In genomic region chr21:25640671-25641292, GRCh38 we compare ENCODE assay signal across 9 cellular contexts. TPM values are rescaled to one million over a fixed set of nuclear protein-coding genes. Genes with fewer than 3 reads are reported as not detected.
DNase-seq lines count a peak whose midpoint lies in the region; ATAC-seq, FAIRE-seq and TF ChIP-seq lines count a peak whose summit lies in the region.
"Had no signal": no experiment of that assay in that cellular context is flagged by ENCODE, and none has a peak within 500 bp of the region (broad histone marks: within the 10 kb centered on the region; RNA-seq: fewer than 3 reads in every experiment).

No MANE protein-coding gene starts in this region.

- H3K4me1 ChIP-seq in mammary epithelial cell (ENCODE audit: insufficient read depth, low read length) (peaks cover 12% of the 10 kb centered on the region), K562 (replicated peaks in 1 of 2; ENCODE audit: control insufficient read depth in 2 of 2, insufficient read depth in 2 of 2, low read length in 2 of 2) (peaks cover 0 to 11% of the 10 kb centered on the region in 2 experiments; a peak in 2 of 5 replicates), mucosa of stomach (ENCODE audit: control insufficient read depth, insufficient read depth, low read length) (no peaks in the 10 kb centered on the region), urinary bladder (ENCODE audit: insufficient read depth) (no peaks in the 10 kb centered on the region)

- peak overlapping the region; percentile 67 for H3K4me3 Mint-ChIP-seq in MCF 10A (ENCODE audit: unreplicated experiment)

- TF ChIP-seq CTCF in MCF 10A (IDR thresholded peaks at IDR 0.05; ENCODE audit: unreplicated experiment) (no peak), mammary epithelial cell (conservative IDR thresholded peaks at IDR 0.05 in 1 of 2, IDR thresholded peaks at IDR 0.05 in 1 of 2; ENCODE audit: extremely low read depth in 1 of 2, insufficient read depth in 1 of 2, low read depth in 1 of 2, low read length in 2 of 2) (no peak), K562 (IDR thresholded peaks at IDR 0.05 in 2 of 3, conservative IDR thresholded peaks at IDR 0.05 in 1 of 3; ENCODE audit: insufficient read depth in 2 of 3, low read depth in 1 of 3, low read length in 3 of 3) (no peak)

- H3K79me2 ChIP-seq in mammary epithelial cell (ENCODE audit: insufficient read depth, low read length) (no peaks in the 10 kb centered on the region), K562 (ENCODE audit: control insufficient read depth, insufficient read depth, low read length) (no peaks in the 10 kb centered on the region)

- DNase-seq in MCF 10A (ENCODE audit: unreplicated experiment) (no peak), mammary epithelial cell (no peak), K562 (ENCODE audit: extremely low read depth in 1 of 4, low spot score in 3 of 4) (no peak), NCI-H2107 (lab: John Stamatoyannopoulos, UW) (no peak)

- H3K9me3 ChIP-seq in mammary epithelial cell (replicated peaks; ENCODE audit: insufficient read depth, low read length), result no peaks in the 10 kb centered on the region
- H3K9me3 ChIP-seq in K562 (replicated peaks; ENCODE audit: control insufficient read depth, insufficient read depth, low read depth, low read length), result no peaks in the 10 kb centered on the region
- H3K9me3 ChIP-seq in mucosa of stomach (ENCODE audit: control insufficient read depth, low read length), result no peaks in the 10 kb centered on the region

- H3K4me3 ChIP-seq in mammary epithelial cell (replicated peaks in 1 of 3; ENCODE audit: insufficient read depth in 1 of 3, low read depth in 2 of 3, low read length in 3 of 3), result no peak overlapping the region
- no peak overlapping the region for H3K4me3 ChIP-seq in K562
- no peak overlapping the region for H3K4me3 ChIP-seq in mucosa of stomach (ENCODE audit: low read length)
- peak overlapping the region; percentile 67 for H3K4me3 ChIP-seq in urinary bladder (ENCODE audit: low read depth, low read length)

- no peaks in the 10 kb centered on the region for H3K36me3 ChIP-seq in mammary epithelial cell (ENCODE audit: insufficient read depth, low read length)
- H3K36me3 ChIP-seq in K562 (ENCODE audit: control insufficient read depth, insufficient read depth, low read length), result no peaks in the 10 kb centered on the region
- H3K36me3 ChIP-seq in mucosa of stomach (ENCODE audit: control insufficient read depth, insufficient read depth, low read length), result no peaks in the 10 kb centered on the region
- H3K36me3 ChIP-seq in urinary bladder (ENCODE audit: insufficient read depth), result no peaks in the 10 kb centered on the region

- H3K4me1 Mint-ChIP-seq in MCF 10A (ENCODE audit: insufficient read depth, unreplicated experiment), result peaks cover 15% of the 10 kb centered on the region

- TF ChIP-seq POLR2A in K562 (conservative IDR thresholded peaks at IDR 0.05), result no peak

- H3K27me3 ChIP-seq in mammary epithelial cell (ENCODE audit: insufficient read depth, low read length) (peaks cover 31% of the 10 kb centered on the region), K562 (ENCODE audit: control insufficient read depth in 2 of 2, insufficient read depth in 2 of 2, low read length in 2 of 2) (peaks cover 17 to 31% of the 10 kb centered on the region in 2 experiments), mucosa of stomach (ENCODE audit: control insufficient read depth, insufficient read depth, low read length) (peaks cover 38% of the 10 kb centered on the region)

- H3K4me2 ChIP-seq in mammary epithelial cell (ENCODE audit: insufficient read depth, low read depth, low read length) (no peak overlapping the region), K562 (ENCODE audit: insufficient read depth, low read length) (no peak overlapping the region)

- POLR2A ChIA-PET in MCF 10A (lab: Yijun Ruan, JAX) (interaction anchor here (0.7 kb wide), 1 partner anchor 192 kb away, joined by 4 read pairs; no protein-coding TSS in a partner anchor), K562 (lab: Yijun Ruan, JAX) (no interaction called here)

- in situ Hi-C loops in mammary epithelial cell (cut with MboI; ENCODE audit: low sequenced_read_pairs in 2 of 2), result no loop called here
- in situ Hi-C loops in K562 (cut with MboI), result no loop called here

- BruUV-seq in MCF 10A (replicated peaks; lab: Mats Ljungman, UMichigan) (no TSS peak), mammary epithelial cell (replicated peaks; lab: Mats Ljungman, UMichigan) (no TSS peak), K562 (replicated peaks; lab: Mats Ljungman, UMichigan) (no TSS peak)

- H3K27ac ChIP-seq in mammary epithelial cell (ENCODE audit: insufficient read depth, low read depth, low read length), result no peak overlapping the region
- no peak overlapping the region for H3K27ac ChIP-seq in K562 (ENCODE audit: extremely low read depth, low read depth, low read length)
- no peak overlapping the region for H3K27ac ChIP-seq in urinary bladder (ENCODE audit: low read depth)

- H2AFZ ChIP-seq in mammary epithelial cell (ENCODE audit: low read depth, low read length) (no peak overlapping the region), K562 (ENCODE audit: low read depth, low read length) (no peak overlapping the region)

- peaks cover 31% of the 10 kb centered on the region for H3K27me3 Mint-ChIP-seq in MCF 10A (ENCODE audit: insufficient read depth, unreplicated experiment)

- TF ChIP-seq EP300 in K562 (IDR thresholded peaks at IDR 0.05; ENCODE audit: low read length), result no peak

- CTCF ChIA-PET in MCF 10A (lab: Yijun Ruan, JAX) (interaction anchor here (0.6 kb wide), 1 partner anchor 12 kb away, joined by 3 read pairs; no protein-coding TSS in a partner anchor), mammary epithelial cell (lab: Charles Lee; ENCODE audit: low non-redundant PET) (no interaction called here), K562 (lab: Yijun Ruan, JAX; ENCODE audit: low intra/inter-chr PET ratio) (no interaction called here)

- TF ChIP-seq RAD21 in K562 (CRISPR knock-in tag; conservative IDR thresholded peaks at IDR 0.05 in 1 of 2, IDR thresholded peaks at IDR 0.05 in 1 of 2), result no peak

- H3K27ac Mint-ChIP-seq in MCF 10A (ENCODE audit: low read depth, unreplicated experiment), result no peak overlapping the region

- H3K9me3 Mint-ChIP-seq in MCF 10A (ENCODE audit: unreplicated experiment), result no peaks in the 10 kb centered on the region

- FAIRE-seq in K562 (lab: Jason Lieb, UNC), result no peak
- FAIRE-seq: bronchial epithelial cell had no signal

- H4K20me1 ChIP-seq in mammary epithelial cell (ENCODE audit: insufficient read depth, low read length) (no peaks in the 10 kb centered on the region), K562 (replicated peaks; ENCODE audit: control insufficient read depth, insufficient read depth, low read length) (no peaks in the 10 kb centered on the region)

- dilution Hi-C loops in mammary epithelial cell (cut with HindIII; ENCODE audit: low sequenced_read_pairs), result no loop called here

- intact Hi-C loops in MCF 10A (cut with micrococcal nuclease), result no loop called here
- intact Hi-C loops in mammary epithelial cell (cut with micrococcal nuclease), result no loop called here
- intact Hi-C loops in K562 (cut with micrococcal nuclease), result no loop called here

- WGBS in mammary epithelial cell (ENCODE audit: low coverage, missing lambda C conversion rate), result 30% methylated on average over 8 of the region's 9 CpGs
- WGBS in K562 (ENCODE audit: insufficient coverage, low coverage, missing lambda C conversion rate), result 6% methylated on average over 9 of the region's 9 CpGs
- 51% methylated on average over 9 of the region's 9 CpGs for WGBS in urinary bladder

- H3K9ac ChIP-seq in mammary epithelial cell (ENCODE audit: insufficient read depth, low read length) (no peak overlapping the region), K562 (ENCODE audit: insufficient read depth in 1 of 2, low read depth in 2 of 2, low read length in 2 of 2) (no peak overlapping the region), mucosa of stomach (ENCODE audit: low read length) (peak overlapping the region; percentile 32)

- H3K9me1 ChIP-seq in K562 (ENCODE audit: control insufficient read depth, insufficient read depth, low read length), result no peaks in the 10 kb centered on the region

- no peak for ATAC-seq in K562
- ATAC-seq in GM19023 (IDR thresholded peaks at IDR 0.05; ENCODE audit: unreplicated experiment), result no peak
- no peak for ATAC-seq in HG03139 (IDR thresholded peaks at IDR 0.05; ENCODE audit: unreplicated experiment)

- no peaks in the 10 kb centered on the region for H3K36me3 Mint-ChIP-seq in MCF 10A (ENCODE audit: insufficient read depth, unreplicated experiment)

RNA-seq across cellular contexts. Expression of gene JAM2, which starts 1.7 kb away (rescaled TPM):
- 0.07 TPM in 1 of 2 replicates, not detected in the other for total RNA-seq in MCF 10A (2022)
- under 1 TPM in 1 of 2 donors, not detected in 1; 0.17 TPM for total RNA-seq in mammary epithelial cell
- polyA plus RNA-seq in mammary epithelial cell, result 0.01 TPM
- polyA minus RNA-seq in mammary epithelial cell, result not detected
- 0.30 TPM in 1 of 2 replicates, not detected in the other for total RNA-seq in K562 (2011; cell fraction: chromatin; rRNA removed; ENCODE audit: low replicate concordance)
- not detected in 2 replicates for total RNA-seq in K562 (2011; cell fraction: nucleolus; rRNA removed)
- total RNA-seq in K562 (2011; cell fraction: nucleoplasm; rRNA removed), result not detected in 2 replicates
- not detected in 2 replicates for total RNA-seq in K562 (2014; rRNA removed)
- not detected in 2 replicates for total RNA-seq in K562 (2014; rRNA removed; fragmentation: Illumina TruSeq; extraction: Trizol)
- total RNA-seq in K562 (2015; rRNA removed; fragmentation: Illumina TruSeq; extraction: Trizol), result not detected in 2 replicates
- total RNA-seq in K562 (2021), result not detected in 2 replicates
- polyA plus RNA-seq in K562 (2011; rRNA removed), result not detected in 2 replicates
- 0.16 TPM in 1 of 2 replicates, not detected in the other for polyA plus RNA-seq in K562 (2011; cell fraction: cytosol; rRNA removed)
- 0.09 and 0.15 TPM in 2 replicates for polyA plus RNA-seq in K562 (2011; cell fraction: nucleus; rRNA removed)
- 0.12 and 0.13 TPM in 2 replicates for polyA plus RNA-seq in K562 (2012)
- polyA plus RNA-seq in K562 (2014; fragmentation: Illumina TruSeq; extraction: Trizol), result not detected in 2 replicates
- under 1 TPM; 0.03 to 0.08 TPM for polyA plus RNA-seq in K562 (2014; fragmentation: Nextera tagmentation; extraction: Ambion mirVana)
- 0.07 TPM in 1 of 2 replicates, not detected in the other for polyA plus RNA-seq in K562 (2014; rRNA removed)
- polyA minus RNA-seq in K562 (2011; rRNA and poly(A)+ RNA removed), result not detected in 2 replicates
- not detected in 2 replicates for polyA minus RNA-seq in K562 (2011; cell fraction: cytosol; rRNA and poly(A)+ RNA removed)
- not detected in 2 replicates for polyA minus RNA-seq in K562 (2011; cell fraction: nucleus; rRNA and poly(A)+ RNA removed)
- 62.1 TPM for total RNA-seq in urinary bladder
- polyA plus RNA-seq in urinary bladder, result 25.3 TPM

RNA-seq across cellular contexts. Expression of gene MRPL39, which starts 33.5 kb away (rescaled TPM):
- total RNA-seq in MCF 10A (2022), result 29.2 and 37.1 TPM in 2 replicates
- total RNA-seq in mammary epithelial cell, result 10 to 100 TPM; 26.2 to 53.8 TPM
- polyA plus RNA-seq in mammary epithelial cell, result 37.9 TPM
- 15.7 TPM for polyA minus RNA-seq in mammary epithelial cell
- 11.5 and 18.0 TPM in 2 replicates for total RNA-seq in K562 (2011; cell fraction: chromatin; rRNA removed; ENCODE audit: low replicate concordance)
- 9.7 and 12.1 TPM in 2 replicates for total RNA-seq in K562 (2011; cell fraction: nucleolus; rRNA removed)
- 14.7 and 18.0 TPM in 2 replicates for total RNA-seq in K562 (2011; cell fraction: nucleoplasm; rRNA removed)
- 72.5 and 105 TPM in 2 replicates for total RNA-seq in K562 (2014; rRNA removed)
- total RNA-seq in K562 (2014; rRNA removed; fragmentation: Illumina TruSeq; extraction: Trizol), result 105 and 114 TPM in 2 replicates
- 94.2 and 109 TPM in 2 replicates for total RNA-seq in K562 (2015; rRNA removed; fragmentation: Illumina TruSeq; extraction: Trizol)
- total RNA-seq in K562 (2021), result 65.4 and 71.7 TPM in 2 replicates
- 68.1 and 99.0 TPM in 2 replicates for polyA plus RNA-seq in K562 (2011; rRNA removed)
- 18.8 and 32.3 TPM in 2 replicates for polyA plus RNA-seq in K562 (2011; cell fraction: cytosol; rRNA removed)
- 12.7 and 22.2 TPM in 2 replicates for polyA plus RNA-seq in K562 (2011; cell fraction: nucleus; rRNA removed)
- polyA plus RNA-seq in K562 (2012), result 43.3 and 88.3 TPM in 2 replicates
- 84.8 and 95.9 TPM in 2 replicates for polyA plus RNA-seq in K562 (2014; fragmentation: Illumina TruSeq; extraction: Trizol)
- 100 to 1,000 TPM; 234 to 247 TPM for polyA plus RNA-seq in K562 (2014; fragmentation: Nextera tagmentation; extraction: Ambion mirVana)
- 94.8 and 109 TPM in 2 replicates for polyA plus RNA-seq in K562 (2014; rRNA removed)
- 82.5 and 93.5 TPM in 2 replicates for polyA minus RNA-seq in K562 (2011; rRNA and poly(A)+ RNA removed)
- polyA minus RNA-seq in K562 (2011; cell fraction: cytosol; rRNA and poly(A)+ RNA removed), result 17.1 and 26.2 TPM in 2 replicates
- 13.2 and 27.8 TPM in 2 replicates for polyA minus RNA-seq in K562 (2011; cell fraction: nucleus; rRNA and poly(A)+ RNA removed)
- total RNA-seq in urinary bladder, result 34.7 TPM
- polyA plus RNA-seq in urinary bladder, result 28.2 TPM

Comparison
In these comparisons a context has a peak if more than half of its experiments do, and no peak if none do; other contexts are left out.
1. RNA of gene JAM2, which starts 1.7 kb away (total RNA-seq): 62.1 TPM in urinary bladder (single experiment); 0.17 TPM in mammary epithelial cell, 0.07 TPM in MCF 10A and 0.30 TPM in K562; every median in the first group is over 10 times any median in the second.